Comparison of ENCODE assay signal across 42 cellular contexts in the genomic region with DNA sequence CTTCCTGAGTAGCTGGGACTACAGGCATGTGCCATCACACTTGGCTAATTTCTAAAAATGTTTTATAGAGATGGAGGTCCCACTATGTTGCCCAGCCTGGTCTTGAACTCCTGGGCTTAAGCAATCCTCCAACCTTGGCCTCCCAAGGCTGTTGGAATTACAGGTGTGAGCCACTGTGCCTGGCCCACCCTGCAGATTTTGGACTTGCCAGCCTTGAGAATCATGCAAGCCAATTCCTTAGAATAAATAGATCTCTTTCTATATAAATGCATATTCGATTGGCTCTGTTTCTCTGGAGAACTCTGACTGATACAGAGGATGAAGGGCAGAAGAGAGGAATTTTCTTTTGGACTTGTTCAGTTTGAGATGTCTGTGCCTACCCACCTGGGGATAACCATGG. TPM values are rescaled to one million over a fixed set of nuclear protein-coding genes. Genes with fewer than 3 reads are reported as not detected.
"Had no signal": no experiment of that assay in that cellular context is flagged by ENCODE, and none has a peak within 500 bp of the region (broad histone marks: within the 10 kb centered on the region; RNA-seq: fewer than 3 reads in every experiment).

No MANE protein-coding gene starts in this region.

- H3K9me3 ChIP-seq: adrenal gland, ascending aorta, body of pancreas, breast epithelium had no signal

- H3K4me1 Mint-ChIP-seq: activated naive CD4-positive, alpha-beta T cell treated with anti-CD3 and anti-CD28 coated beads, Interleukin-2, amount 10 ng/mL, durations not matched to agents 7 days and 5 days; activated naive CD4-positive, alpha-beta T cell treated with anti-CD3 and anti-CD28 coated beads, Interleukin-2, amount 50 U/mL, for 24 hours; activated naive CD8-positive, alpha-beta T cell treated with anti-CD3 and anti-CD28 coated beads, Interleukin-2, amount 10 ng/mL, durations not matched to agents 7 days and 5 days; activated T-helper 17 cell treated with anti-CD3 and anti-CD28 coated beads, Interleukin-2, amount 50 U/mL, for 72 hours; brain; central memory CD8-positive, alpha-beta T cell had no signal

- FAIRE-seq: bronchial epithelial cell had no signal

- H3K36me3 Mint-ChIP-seq: activated naive CD4-positive, alpha-beta T cell treated with anti-CD3 and anti-CD28 coated beads, Interleukin-2, amount 10 ng/mL, durations not matched to agents 7 days and 5 days; activated naive CD4-positive, alpha-beta T cell treated with anti-CD3 and anti-CD28 coated beads, Interleukin-2, amount 50 U/mL, for 24 hours; activated naive CD4-positive, alpha-beta T cell treated with anti-CD3 and anti-CD28 coated beads, Interleukin-2, amount 50 U/mL, for 72 hours; activated naive CD8-positive, alpha-beta T cell treated with anti-CD3 and anti-CD28 coated beads for 36 hours; activated naive CD8-positive, alpha-beta T cell treated with anti-CD3 and anti-CD28 coated beads, Interleukin-2, amount 10 ng/mL, durations not matched to agents 7 days and 5 days; brain had no signal

- H3K27me3 ChIP-seq: adrenal gland, ascending aorta, body of pancreas, brain microvascular endothelial cell, breast epithelium, cardiac muscle cell had no signal

- H3K27ac Mint-ChIP-seq: activated naive CD4-positive, alpha-beta T cell treated with anti-CD3 and anti-CD28 coated beads for 36 hours; activated naive CD4-positive, alpha-beta T cell treated with anti-CD3 and anti-CD28 coated beads, Interleukin-2, amount 10 ng/mL, durations not matched to agents 7 days and 5 days; activated naive CD4-positive, alpha-beta T cell treated with anti-CD3 and anti-CD28 coated beads, Interleukin-2, amount 50 U/mL, for 24 hours; activated naive CD4-positive, alpha-beta T cell treated with anti-CD3 and anti-CD28 coated beads, Interleukin-2, amount 50 U/mL, for 72 hours; activated naive CD8-positive, alpha-beta T cell; activated naive CD8-positive, alpha-beta T cell treated with anti-CD3 and anti-CD28 coated beads for 36 hours; activated naive CD8-positive, alpha-beta T cell treated with anti-CD3 and anti-CD28 coated beads, Interleukin-2, amount 10 ng/mL, durations not matched to agents 7 days and 5 days; activated naive CD8-positive, alpha-beta T cell treated with anti-CD3 and anti-CD28 coated beads, Interleukin-2, amount 50 U/mL, for 24 hours; activated T-cell treated with anti-CD3 and anti-CD28 coated beads, Interleukin-2, amount 50 U/mL, for 24 hours; activated T-cell treated with anti-CD3 and anti-CD28 coated beads, Interleukin-2, amount 50 U/mL, for 72 hours; activated T-helper 1 cell treated with anti-CD3 and anti-CD28 coated beads, Interleukin-12 subunit alpha, Interleukin-12 subunit beta, Interleukin-2, Interleukin-4 antibody, amounts not matched to agents 30 ng/mL and 10 ng/mL and 1 ng/mL, durations not matched to agents 14 hours and 24 hours and 36 hours; activated T-helper 17 cell treated with anti-CD3 and anti-CD28 coated beads, Interleukin-2, amount 50 U/mL, for 72 hours; activated T-helper 2 cell treated with anti-CD3 and anti-CD28 coated beads, Interferon-gamma antibody, Interleukin-2, Interleukin-4, amounts not matched to agents 10 μg/mL and 5 μg/mL and 100 μg/mL, durations not matched to agents 14 hours and 24 hours and 36 hours; brain had no signal

- H3K4me3 ChIP-seq: adrenal gland, ascending aorta, body of pancreas, breast epithelium, cardiac muscle cell had no signal

- H3K9me3 Mint-ChIP-seq: activated naive CD4-positive, alpha-beta T cell treated with anti-CD3 and anti-CD28 coated beads for 36 hours; activated naive CD4-positive, alpha-beta T cell treated with anti-CD3 and anti-CD28 coated beads, Interleukin-2, amount 10 ng/mL, durations not matched to agents 7 days and 5 days; activated naive CD4-positive, alpha-beta T cell treated with anti-CD3 and anti-CD28 coated beads, Interleukin-2, amount 50 U/mL, for 24 hours; activated naive CD4-positive, alpha-beta T cell treated with anti-CD3 and anti-CD28 coated beads, Interleukin-2, amount 50 U/mL, for 72 hours; activated naive CD8-positive, alpha-beta T cell treated with anti-CD3 and anti-CD28 coated beads for 36 hours; activated naive CD8-positive, alpha-beta T cell treated with anti-CD3 and anti-CD28 coated beads, Interleukin-2, amount 10 ng/mL, durations not matched to agents 7 days and 5 days; activated naive CD8-positive, alpha-beta T cell treated with anti-CD3 and anti-CD28 coated beads, Interleukin-2, amount 50 U/mL, for 24 hours; activated T-cell treated with anti-CD3 and anti-CD28 coated beads, Interleukin-2, amount 50 U/mL, for 24 hours; activated T-cell treated with anti-CD3 and anti-CD28 coated beads, Interleukin-2, amount 50 U/mL, for 4 hours; activated T-helper 1 cell treated with anti-CD3 and anti-CD28 coated beads, Interleukin-12 subunit alpha, Interleukin-12 subunit beta, Interleukin-2, Interleukin-4 antibody, amounts not matched to agents 30 ng/mL and 10 ng/mL and 1 ng/mL, durations not matched to agents 14 hours and 24 hours and 36 hours; activated T-helper 2 cell treated with anti-CD3 and anti-CD28 coated beads, Interferon-gamma antibody, Interleukin-2, Interleukin-4, amounts not matched to agents 10 μg/mL and 5 μg/mL and 100 μg/mL, durations not matched to agents 14 hours and 24 hours and 36 hours; central memory CD8-positive, alpha-beta T cell had no signal

- ATAC-seq: activated naive CD4-positive, alpha-beta T cell treated with anti-CD3 and anti-CD28 coated beads, Interleukin-2, amount 50 U/mL, for 72 hours; activated naive CD8-positive, alpha-beta T cell treated with anti-CD3 and anti-CD28 coated beads, Interleukin-2, amount 50 U/mL, for 24 hours; activated T-cell treated with anti-CD3 and anti-CD28 coated beads, Interleukin-2, amount 50 U/mL, for 4 hours; activated T-cell treated with anti-CD3 and anti-CD28 coated beads, Interleukin-2, amount 50 U/mL, for 72 hours; activated T-helper 17 cell treated with anti-CD3 and anti-CD28 coated beads, Interleukin-2, amount 50 U/mL, for 72 hours; body of pancreas had no signal

- H3K4me1 ChIP-seq: adrenal gland, ascending aorta, body of pancreas, breast epithelium had no signal

- H3K4me3 Mint-ChIP-seq: activated naive CD4-positive, alpha-beta T cell treated with anti-CD3 and anti-CD28 coated beads for 36 hours; activated naive CD4-positive, alpha-beta T cell treated with anti-CD3 and anti-CD28 coated beads, Interleukin-2, amount 10 ng/mL, durations not matched to agents 7 days and 5 days; activated naive CD4-positive, alpha-beta T cell treated with anti-CD3 and anti-CD28 coated beads, Interleukin-2, amount 50 U/mL, for 24 hours; activated naive CD8-positive, alpha-beta T cell; activated naive CD8-positive, alpha-beta T cell treated with anti-CD3 and anti-CD28 coated beads for 36 hours; activated naive CD8-positive, alpha-beta T cell treated with anti-CD3 and anti-CD28 coated beads, Interleukin-2, amount 10 ng/mL, durations not matched to agents 7 days and 5 days; activated naive CD8-positive, alpha-beta T cell treated with anti-CD3 and anti-CD28 coated beads, Interleukin-2, amount 50 U/mL, for 24 hours; activated T-cell treated with anti-CD3 and anti-CD28 coated beads, Interleukin-2, amount 50 U/mL, for 24 hours; activated T-cell treated with anti-CD3 and anti-CD28 coated beads, Interleukin-2, amount 50 U/mL, for 4 hours; activated T-cell treated with anti-CD3 and anti-CD28 coated beads, Interleukin-2, amount 50 U/mL, for 72 hours; activated T-helper 1 cell treated with anti-CD3 and anti-CD28 coated beads, Interleukin-12 subunit alpha, Interleukin-12 subunit beta, Interleukin-2, Interleukin-4 antibody, amounts not matched to agents 30 ng/mL and 10 ng/mL and 1 ng/mL, durations not matched to agents 14 hours and 24 hours and 36 hours; activated T-helper 17 cell treated with anti-CD3 and anti-CD28 coated beads, Interleukin-2, amount 50 U/mL, for 72 hours; brain; central memory CD8-positive, alpha-beta T cell had no signal

- H3K27ac ChIP-seq: adrenal gland, ascending aorta, body of pancreas, brain microvascular endothelial cell, breast epithelium, cardiac muscle cell had no signal

- DNase-seq: activated effector memory CD4-positive, alpha-beta T cell treated with anti-CD3 and anti-CD28 coated beads, Interleukin-2, amount 50 U/mL, for 16 hours; activated effector memory CD4-positive, alpha-beta T cell treated with Interleukin-2 at 50 U/mL for 16 hours; activated gamma-delta T cell; activated gamma-delta T cell treated with Interleukin-2 at 50 U/mL for 16 hours; activated naive CD4-positive, alpha-beta T cell; activated naive CD4-positive, alpha-beta T cell treated with anti-CD3 and anti-CD28 coated beads for 36 hours; activated naive CD4-positive, alpha-beta T cell treated with anti-CD3 and anti-CD28 coated beads, Interleukin-2, amount 10 ng/mL, durations not matched to agents 7 days and 5 days; activated naive CD4-positive, alpha-beta T cell treated with anti-CD3 and anti-CD28 coated beads, Interleukin-2, amount 50 U/mL, for 16 hours; activated naive CD4-positive, alpha-beta T cell treated with Interleukin-2 at 50 U/mL for 16 hours; activated naive CD8-positive, alpha-beta T cell treated with anti-CD3 and anti-CD28 coated beads for 36 hours; activated naive CD8-positive, alpha-beta T cell treated with anti-CD3 and anti-CD28 coated beads, Interleukin-2, amount 10 ng/mL, durations not matched to agents 7 days and 5 days; activated naive CD8-positive, alpha-beta T cell treated with anti-CD3 and anti-CD28 coated beads, Interleukin-2, amount 50 U/mL, for 24 hours; activated T-cell treated with anti-CD3 and anti-CD28 coated beads, Interleukin-2, amount 50 U/mL, for 1 hour; activated T-cell treated with anti-CD3 and anti-CD28 coated beads, Interleukin-2, amount 50 U/mL, for 24 hours; activated T-cell treated with anti-CD3 and anti-CD28 coated beads, Interleukin-2, amount 50 U/mL, for 4 hours; activated T-cell treated with anti-CD3 and anti-CD28 coated beads, Interleukin-2, amount 50 U/mL, for 48 hours; activated T-cell treated with anti-CD3 and anti-CD28 coated beads, Interleukin-2, amount 50 U/mL, for 72 hours; adrenal gland; amniotic stem cell; amygdala; anterior cingulate cortex; aorta; body of pancreas; brain microvascular endothelial cell; caudate nucleus; central memory CD4-positive, alpha-beta T cell; cerebellar nuclear complex had no signal

- H3K36me3 ChIP-seq: adrenal gland, ascending aorta, brain microvascular endothelial cell, breast epithelium, cardiac muscle cell had no signal

RNA-seq across cellular contexts. Expression of a gene that starts 6.7 kb away (rescaled TPM):
- total RNA-seq: activated naive CD4-positive, alpha-beta T cell treated with anti-CD3 and anti-CD28 coated beads for 36 hours; activated naive CD4-positive, alpha-beta T cell treated with anti-CD3 and anti-CD28 coated beads, Interleukin-2, amount 50 U/mL, for 72 hours; activated naive CD8-positive, alpha-beta T cell treated with anti-CD3 and anti-CD28 coated beads for 36 hours; activated naive CD8-positive, alpha-beta T cell treated with anti-CD3 and anti-CD28 coated beads, Interleukin-2, amount 10 ng/mL, durations not matched to agents 7 days and 5 days; activated T-cell treated with anti-CD3 and anti-CD28 coated beads, Interleukin-2, amount 50 U/mL, for 4 hours; activated T-cell treated with anti-CD3 and anti-CD28 coated beads, Interleukin-2, amount 50 U/mL, for 72 hours; activated T-helper 1 cell treated with anti-CD3 and anti-CD28 coated beads, Interleukin-12 subunit alpha, Interleukin-12 subunit beta, Interleukin-2, Interleukin-4 antibody, amounts not matched to agents 30 ng/mL and 10 ng/mL and 1 ng/mL, durations not matched to agents 14 hours and 24 hours and 36 hours; activated T-helper 2 cell treated with anti-CD3 and anti-CD28 coated beads, Interferon-gamma antibody, Interleukin-2, Interleukin-4, amounts not matched to agents 10 μg/mL and 5 μg/mL and 100 μg/mL, durations not matched to agents 14 hours and 24 hours and 36 hours; adrenal gland; ascending aorta; breast epithelium; bronchial epithelial cell; cardiac muscle cell; cardiac septum; cerebellum; chondrocyte had no signal
- polyA plus RNA-seq: adrenal gland, cardiac muscle cell had no signal
